1 cellular context compared by ENCODE assay signal in genomic region chr16:3819741-3820724, GRCh38.
TF ChIP-seq lines count a peak whose summit lies in the region.

No MANE protein-coding gene starts in this region.

TF ChIP-seq in IMR-90, 13 proteins besides CTCF, POLR2A, EP300 and RAD21 (continued from another document):
- TF ChIP-seq MAZ (IDR thresholded peaks at IDR 0.05; ENCODE audit: borderline replicate concordance, low read depth, low read length) = no peak
